Comparison of ENCODE assay signal across 10 cellular contexts in the genomic region with DNA sequence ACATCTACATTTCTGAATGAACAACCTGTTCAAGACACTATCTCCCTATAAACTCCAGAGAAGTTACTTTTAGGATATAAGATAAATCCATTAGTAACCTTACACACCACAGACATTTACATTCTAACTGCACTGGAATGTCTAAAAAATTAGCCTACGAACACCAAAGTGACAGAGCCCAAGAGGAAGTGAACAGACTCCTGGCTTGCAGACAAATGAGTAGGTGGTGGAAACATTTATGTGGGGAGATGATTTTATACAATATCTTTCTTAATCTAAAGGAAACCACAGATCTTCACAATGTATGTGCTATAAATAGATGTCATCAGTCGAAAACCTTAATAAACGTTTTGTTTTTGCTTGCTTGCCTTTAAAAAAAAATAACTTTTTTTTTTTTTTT. TPM values are rescaled to one million over a fixed set of nuclear protein-coding genes. Genes with fewer than 3 reads are reported as not detected.
DNase-seq lines count a peak whose midpoint lies in the region; ATAC-seq, FAIRE-seq and TF ChIP-seq lines count a peak whose summit lies in the region.
"Had no signal": no experiment of that assay in that cellular context is flagged by ENCODE, and none has a peak within 500 bp of the region (broad histone marks: within the 10 kb centered on the region; RNA-seq: fewer than 3 reads in every experiment).

No MANE protein-coding gene starts in this region.

- no peak overlapping the region for H3K4me2 ChIP-seq in HepG2 (ENCODE audit: low read depth, low read length)
- H3K4me2 ChIP-seq in SK-N-SH: peak overlapping the region; percentile 43; the same call in 1 of the 2 replicates

- no peaks in the 10 kb centered on the region for H3K36me3 Mint-ChIP-seq in endothelial cell (ENCODE audit: low read depth, unreplicated experiment)

- H3K4me3 ChIP-seq in right lobe of liver (no peak overlapping the region), HepG2 (replicated peaks in 1 of 3; ENCODE audit: insufficient read depth in 1 of 3, low read depth in 2 of 3, low read length in 3 of 3) (no peak overlapping the region), SK-N-SH (ENCODE audit: low read depth in 2 of 2, low read length in 1 of 2) (no peak overlapping the region), vagina (no peak overlapping the region)

- 34% methylated on average over 3 of the region's 3 CpGs for WGBS in right lobe of liver (ENCODE audit: insufficient coverage, low coverage, low lambda C conversion rate, missing lambda C conversion rate)
- 78% methylated on average over 3 of the region's 3 CpGs for WGBS in HepG2 (ENCODE audit: low lambda C conversion rate)
- 13% methylated on average over 3 of the region's 3 CpGs for WGBS in SK-N-SH (ENCODE audit: low lambda C conversion rate)

- intact Hi-C loops in right lobe of liver (cut with DNase I) (no loop called here), HepG2 (cut with micrococcal nuclease; ENCODE audit: unreplicated experiment) (no loop called here), vagina (cut with DNase I) (no loop called here)

- POLR2A ChIA-PET in HepG2 (lab: Yijun Ruan, JAX) (interaction anchor here (0.8 kb wide), 1 partner anchor 421 kb away, joined by 3 read pairs; no protein-coding TSS in a partner anchor), SK-N-SH (lab: Yijun Ruan, JAX) (no interaction called here)

- H3K4me1 Mint-ChIP-seq in endothelial cell (ENCODE audit: unreplicated experiment): no peaks in the 10 kb centered on the region

- ATAC-seq in right lobe of liver (peak in 1 of 4 donors; percentile 39), HepG2 (no peak), HG03095 (IDR thresholded peaks at IDR 0.05; ENCODE audit: unreplicated experiment) (no peak)

- peak overlapping the region in 2 of 3 donors; percentile 1 to 20 for H3K27ac ChIP-seq in right lobe of liver
- no peak overlapping the region for H3K27ac ChIP-seq in HepG2 (ENCODE audit: extremely low read length, insufficient read depth, low read length)
- H3K27ac ChIP-seq in SK-N-SH (ENCODE audit: low read depth in 2 of 2, low read length in 1 of 2): peak overlapping the region in 1 of 2 experiments; percentile 72; a peak in 2 of 4 replicates
- H3K27ac ChIP-seq in vagina: peak overlapping the region; percentile 44

- H3K27ac Mint-ChIP-seq in endothelial cell (ENCODE audit: unreplicated experiment): no peak overlapping the region

- H3K27me3 ChIP-seq in right lobe of liver: no peaks in the 10 kb centered on the region
- H3K27me3 ChIP-seq in HepG2 (ENCODE audit: control insufficient read depth in 1 of 2, insufficient read depth in 2 of 2, low read length in 2 of 2): no peaks in the 10 kb centered on the region
- no peaks in the 10 kb centered on the region for H3K27me3 ChIP-seq in SK-N-SH (ENCODE audit: insufficient read depth)
- H3K27me3 ChIP-seq in vagina: no peaks in the 10 kb centered on the region

- no peak for TF ChIP-seq CTCF in right lobe of liver (IDR thresholded peaks at IDR 0.05)
- no peak for TF ChIP-seq CTCF in HepG2 (CRISPR knock-in tag; IDR thresholded peaks at IDR 0.05)
- TF ChIP-seq CTCF in SK-N-SH (IDR thresholded peaks at IDR 0.05): no peak
- TF ChIP-seq CTCF in vagina (IDR thresholded peaks at IDR 0.05): no peak
- no peak for TF ChIP-seq CTCF in endothelial cell (IDR thresholded peaks at IDR 0.05; ENCODE audit: unreplicated experiment)

- no peak overlapping the region for H2AFZ ChIP-seq in HepG2 (ENCODE audit: low read length)
- no peak overlapping the region for H2AFZ ChIP-seq in SK-N-SH (ENCODE audit: low read depth)

- no peaks in the 10 kb centered on the region for H3K9me2 ChIP-seq in SK-N-SH

- H3K9ac ChIP-seq in HepG2 (ENCODE audit: insufficient read depth, low read depth, low read length): no peak overlapping the region
- H3K9ac ChIP-seq in SK-N-SH: no peak overlapping the region

- TF ChIP-seq RAD21 in HepG2 (CRISPR knock-in tag; IDR thresholded peaks at IDR 0.05) (no peak), SK-N-SH (IDR thresholded peaks at IDR 0.05; ENCODE audit: low read length) (no peak)

- no TSS peak for BruUV-seq in HepG2 (replicated peaks; lab: Mats Ljungman, UMichigan)

- TF ChIP-seq POLR2A in right lobe of liver (IDR thresholded peaks at IDR 0.05) (no peak), HepG2 (IDR thresholded peaks at IDR 0.05; ENCODE audit: insufficient read depth in 1 of 2, low read depth in 2 of 2, low read length in 2 of 2) (no peak), vagina (IDR thresholded peaks at IDR 0.05) (no peak)

- CTCF ChIA-PET in HepG2 (lab: Yijun Ruan, JAX; ENCODE audit: low intra/inter-chr PET ratio, low total read pairs) (no interaction called here), SK-N-SH (lab: Yijun Ruan, JAX) (interaction anchor here (1.0 to 1.1 kb wide), 2 partner anchors 52 to 213 kb away, joined by 3 read pairs; no protein-coding TSS in a partner anchor)

- H3F3A ChIP-seq in SK-N-SH (replicated peaks; ENCODE audit: insufficient read depth): peaks cover 42% of the 10 kb centered on the region

- H3K36me3 ChIP-seq in right lobe of liver (no peaks in the 10 kb centered on the region), HepG2 (replicated peaks in 1 of 2; ENCODE audit: control insufficient read depth in 1 of 2, insufficient read depth in 2 of 2, low read length in 2 of 2) (no peaks in the 10 kb centered on the region), SK-N-SH (replicated peaks in 1 of 2; ENCODE audit: control insufficient read depth in 1 of 2, insufficient read depth in 2 of 2, low read length in 1 of 2) (peaks cover 0 to 15% of the 10 kb centered on the region in 2 experiments), vagina (no peaks in the 10 kb centered on the region)

- H3K27me3 Mint-ChIP-seq in endothelial cell (ENCODE audit: unreplicated experiment): peaks cover 1% of the 10 kb centered on the region

- in situ Hi-C loops in HepG2 (cut with HindIII; ENCODE audit: extremely low pct_ligation_motif_present, low pct_unique_long_range_greater_than_20kb): no loop called here

- H3K79me2 ChIP-seq in HepG2 (ENCODE audit: insufficient read depth, low read length): peaks cover 55% of the 10 kb centered on the region
- H3K79me2 ChIP-seq in SK-N-SH (ENCODE audit: insufficient read depth): peaks cover 98% of the 10 kb centered on the region

- H3K4me1 ChIP-seq in right lobe of liver (peaks cover 0 to 16% (median 0%) of the 10 kb centered on the region in 4 donors), HepG2 (ENCODE audit: insufficient read depth, low read length) (no peaks in the 10 kb centered on the region), SK-N-SH (ENCODE audit: control insufficient read depth in 1 of 2, insufficient read depth in 2 of 2, low read depth in 1 of 2, low read length in 1 of 2) (peaks cover 0 to 25% of the 10 kb centered on the region in 2 experiments; a peak in 3 of 4 replicates), vagina (peaks cover 62% of the 10 kb centered on the region)

- FAIRE-seq in HepG2 (lab: Jason Lieb, UNC): no peak

- H3K9me3 ChIP-seq in right lobe of liver (peaks cover 0 to 1% (median 0%) of the 10 kb centered on the region in 4 donors), HepG2 (ENCODE audit: low read length) (no peaks in the 10 kb centered on the region), SK-N-SH (no peaks in the 10 kb centered on the region), vagina (no peaks in the 10 kb centered on the region)

- H3K9me3 Mint-ChIP-seq in endothelial cell (ENCODE audit: unreplicated experiment): no peaks in the 10 kb centered on the region

- DNase-seq in right lobe of liver (no peak), HepG2 (ENCODE audit: low spot score) (no peak), SK-N-SH (no peak), dedifferentiated amniotic fluid mesenchymal stem cell (ENCODE audit: extremely low spot score) (peak; percentile 36), vagina (ENCODE audit: extremely low spot score in 2 of 2) (no peak), NCI-H748 (lab: John Stamatoyannopoulos, UW; ENCODE audit: unreplicated experiment) (no peak), endothelial cell (ENCODE audit: low spot score) (no peak)
- DNase-seq: COR-L47, glutamatergic neuron had no signal

- H4K20me1 ChIP-seq in HepG2 (ENCODE audit: insufficient read depth, low read length) (peaks cover 5% of the 10 kb centered on the region), SK-N-SH (ENCODE audit: insufficient read depth) (peaks cover 31% of the 10 kb centered on the region)

- no peak overlapping the region for H3K4me3 Mint-ChIP-seq in endothelial cell (ENCODE audit: unreplicated experiment)

- TF ChIP-seq EP300 in HepG2 (IDR thresholded peaks at IDR 0.05; ENCODE audit: low read depth in 2 of 2, low read length in 2 of 2) (no peak), HepG2 (CRISPR knock-in tag; IDR thresholded peaks at IDR 0.05; ENCODE audit: borderline replicate concordance) (no peak), SK-N-SH (IDR thresholded peaks at IDR 0.05; ENCODE audit: borderline replicate concordance in 1 of 2, low read depth in 1 of 2, low read length in 1 of 2) (peak in 1 of 2 experiments; percentile 41; a peak in 1 of 4 replicates)

RNA-seq across cellular contexts. Expression of gene ZNF652, which starts 18.8 kb away (rescaled TPM):
- total RNA-seq in right lobe of liver (10 to 100 TPM; 16.9 to 36.8 (median 24.3) TPM), HepG2 (2016; rRNA removed; fragmentation: Illumina TruSeq; extraction: Trizol) (30.2 and 58.2 TPM in 2 replicates), vagina (42.7 TPM), endothelial cell (ENCODE audit: unreplicated experiment) (36.0 TPM)
- total RNA-seq in HepG2 (2016; cell fraction: cytosol; rRNA removed; fragmentation: Illumina TruSeq; extraction: Trizol; ENCODE audit: low read depth): 12.2 and 13.8 TPM in 2 replicates
- 28.9 and 51.4 TPM in 2 replicates for total RNA-seq in HepG2 (2016; cell fraction: insoluble cytoplasmic fraction; rRNA removed; fragmentation: Illumina TruSeq; extraction: Trizol)
- total RNA-seq in HepG2 (2016; cell fraction: membrane; rRNA removed; fragmentation: Illumina TruSeq; extraction: Trizol): 22.6 and 24.4 TPM in 2 replicates
- total RNA-seq in HepG2 (2016; cell fraction: nucleus; rRNA removed; fragmentation: Illumina TruSeq; extraction: Trizol): 28.7 and 34.7 TPM in 2 replicates
- polyA plus RNA-seq in HepG2 (2011; rRNA removed) (15.8 and 16.2 TPM in 2 replicates), SK-N-SH (2012; rRNA removed) (5.1 and 6.5 TPM in 2 replicates)
- 8.1 and 11.9 TPM in 2 replicates for polyA plus RNA-seq in HepG2 (2011; cell fraction: cytosol; rRNA removed)
- 10.7 and 11.7 TPM in 2 replicates for polyA plus RNA-seq in HepG2 (2011; cell fraction: nucleus; rRNA removed)
- 9.9 and 13.6 TPM in 2 replicates for polyA plus RNA-seq in HepG2 (2012)
- polyA plus RNA-seq in HepG2 (2016; cell fraction: cytosol; fragmentation: Illumina TruSeq; extraction: Trizol; ENCODE audit: low read depth): 1.9 and 2.2 TPM in 2 replicates
- 36.1 and 37.0 TPM in 2 replicates for polyA plus RNA-seq in HepG2 (2016; cell fraction: insoluble cytoplasmic fraction; fragmentation: Illumina TruSeq; extraction: Trizol; ENCODE audit: low read depth)
- polyA plus RNA-seq in HepG2 (2016; cell fraction: membrane; fragmentation: Illumina TruSeq; extraction: Trizol; ENCODE audit: low read depth): 8.3 and 8.9 TPM in 2 replicates
- polyA plus RNA-seq in HepG2 (2016; cell fraction: nucleus; fragmentation: Illumina TruSeq; extraction: Trizol; ENCODE audit: insufficient read depth, low read depth): 34.4 and 37.4 TPM in 2 replicates
- polyA minus RNA-seq in HepG2 (2011; rRNA and poly(A)+ RNA removed; ENCODE audit: low replicate concordance): 46.7 and 47.2 TPM in 2 replicates
- polyA minus RNA-seq in HepG2 (2011; cell fraction: cytosol; rRNA and poly(A)+ RNA removed): 38.3 and 51.1 TPM in 2 replicates
- 32.1 and 40.2 TPM in 2 replicates for polyA minus RNA-seq in HepG2 (2011; cell fraction: nucleus; rRNA and poly(A)+ RNA removed)
- 4.8 and 4.9 TPM in 2 replicates for polyA plus RNA-seq in SK-N-SH (2012; cell fraction: cytosol; rRNA removed)
- polyA plus RNA-seq in SK-N-SH (2012; cell fraction: nucleus; rRNA removed): 13.1 and 17.3 TPM in 2 replicates
